Comparison of ENCODE assay signal across 1 cellular context in the genomic region with DNA sequence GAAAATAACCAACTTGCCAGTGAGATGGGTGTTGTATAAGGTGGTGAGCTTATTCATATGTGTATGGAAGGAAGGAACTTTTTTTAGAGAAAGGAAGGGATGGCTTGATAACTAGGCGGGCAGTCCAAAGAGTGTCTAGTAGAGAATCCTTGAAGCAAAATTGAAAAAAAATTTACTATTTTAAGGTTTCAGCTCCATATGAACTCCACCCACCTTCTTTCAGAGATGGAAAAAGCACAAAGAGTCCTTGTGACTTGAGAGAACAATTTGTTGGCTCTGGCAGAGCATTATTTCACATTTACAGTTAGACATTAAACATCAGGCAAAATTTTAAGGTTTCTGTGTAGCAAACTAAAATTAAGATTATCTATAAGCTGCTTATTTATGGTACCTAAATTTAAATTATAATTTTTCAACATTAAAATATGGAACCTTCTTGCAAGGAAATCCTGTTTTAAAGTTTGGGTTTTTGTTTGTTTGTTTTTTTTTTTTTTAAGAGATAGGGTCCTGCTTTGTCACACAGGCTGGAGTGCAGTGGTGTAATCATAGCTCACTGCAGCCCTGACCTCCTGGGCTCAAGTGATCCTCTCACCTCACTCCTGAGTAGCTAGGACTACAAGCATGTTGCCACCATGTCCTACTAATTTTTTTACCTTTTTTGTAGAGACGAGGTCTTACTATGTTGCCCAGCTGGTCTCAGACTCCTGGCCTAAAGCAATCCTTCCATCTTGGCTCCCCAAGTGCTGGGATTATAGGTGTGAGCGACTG.
TF ChIP-seq lines count a peak whose summit lies in the region.

No MANE protein-coding gene starts in this region.

TF ChIP-seq in K562, 482 proteins besides CTCF, POLR2A, EP300 and RAD21 (continued from another document):
- TF ChIP-seq, protein P1, sequence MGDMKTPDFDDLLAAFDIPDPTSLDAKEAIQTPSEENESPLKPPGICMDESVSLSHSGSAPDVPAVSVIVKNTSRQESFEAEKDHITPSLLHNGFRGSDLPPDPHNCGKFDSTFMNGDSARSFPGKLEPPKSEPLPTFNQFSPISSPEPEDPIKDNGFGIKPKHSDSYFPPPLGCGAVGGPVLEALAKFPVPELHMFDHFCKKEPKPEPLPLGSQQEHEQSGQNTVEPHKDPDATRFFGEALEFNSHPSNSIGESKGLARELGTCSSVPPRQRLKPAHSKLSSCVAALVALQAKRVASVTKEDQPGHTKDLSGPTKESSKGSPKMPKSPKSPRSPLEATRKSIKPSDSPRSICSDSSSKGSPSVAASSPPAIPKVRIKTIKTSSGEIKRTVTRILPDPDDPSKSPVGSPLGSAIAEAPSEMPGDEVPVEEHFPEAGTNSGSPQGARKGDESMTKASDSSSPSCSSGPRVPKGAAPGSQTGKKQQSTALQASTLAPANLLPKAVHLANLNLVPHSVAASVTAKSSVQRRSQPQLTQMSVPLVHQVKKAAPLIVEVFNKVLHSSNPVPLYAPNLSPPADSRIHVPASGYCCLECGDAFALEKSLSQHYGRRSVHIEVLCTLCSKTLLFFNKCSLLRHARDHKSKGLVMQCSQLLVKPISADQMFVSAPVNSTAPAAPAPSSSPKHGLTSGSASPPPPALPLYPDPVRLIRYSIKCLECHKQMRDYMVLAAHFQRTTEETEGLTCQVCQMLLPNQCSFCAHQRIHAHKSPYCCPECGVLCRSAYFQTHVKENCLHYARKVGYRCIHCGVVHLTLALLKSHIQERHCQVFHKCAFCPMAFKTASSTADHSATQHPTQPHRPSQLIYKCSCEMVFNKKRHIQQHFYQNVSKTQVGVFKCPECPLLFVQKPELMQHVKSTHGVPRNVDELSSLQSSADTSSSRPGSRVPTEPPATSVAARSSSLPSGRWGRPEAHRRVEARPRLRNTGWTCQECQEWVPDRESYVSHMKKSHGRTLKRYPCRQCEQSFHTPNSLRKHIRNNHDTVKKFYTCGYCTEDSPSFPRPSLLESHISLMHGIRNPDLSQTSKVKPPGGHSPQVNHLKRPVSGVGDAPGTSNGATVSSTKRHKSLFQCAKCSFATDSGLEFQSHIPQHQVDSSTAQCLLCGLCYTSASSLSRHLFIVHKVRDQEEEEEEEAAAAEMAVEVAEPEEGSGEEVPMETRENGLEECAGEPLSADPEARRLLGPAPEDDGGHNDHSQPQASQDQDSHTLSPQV (IDR thresholded peaks at IDR 0.05) = no peak
